8 cellular contexts compared by ENCODE assay signal in genomic region chr12:110047297-110047940, GRCh38. TPM values are rescaled to one million over a fixed set of nuclear protein-coding genes. Genes with fewer than 3 reads are reported as not detected.
A peak's percentile ranks its signal among the peaks of the same experiment; 100 is the strongest.
DNase-seq lines count a peak whose midpoint lies in the region; ATAC-seq and TF ChIP-seq lines count a peak whose summit lies in the region.

No MANE protein-coding gene starts in this region.

- intact Hi-C loops in left ventricle myocardium inferior (cut with micrococcal nuclease), result no loop called here

- DNase-seq in left ventricle myocardium inferior (no peak), EL (no peak), NCI-H2171 (lab: John Stamatoyannopoulos, UW) (no peak), NCI-H748 (lab: John Stamatoyannopoulos, UW; ENCODE audit: unreplicated experiment) (no peak)

- no peaks in the 10 kb centered on the region for H3K9me3 ChIP-seq in left ventricle myocardium inferior (replicated peaks)
- no peaks in the 10 kb centered on the region for H3K9me3 ChIP-seq in skeletal muscle satellite cell (replicated peaks; ENCODE audit: low read length)

- H3K36me3 ChIP-seq in left ventricle myocardium inferior, result peaks cover 6% of the 10 kb centered on the region
- peaks cover 2% of the 10 kb centered on the region for H3K36me3 ChIP-seq in skeletal muscle satellite cell (ENCODE audit: insufficient read depth, low read length)

- no peaks in the 10 kb centered on the region for H3K27me3 ChIP-seq in left ventricle myocardium inferior (ENCODE audit: low read depth)
- no peaks in the 10 kb centered on the region for H3K27me3 ChIP-seq in skeletal muscle satellite cell (ENCODE audit: control insufficient read depth, insufficient read depth, low read length)

- H3K27ac ChIP-seq in VCaP (peak overlapping the region; percentile 82), left ventricle myocardium inferior (replicated peaks) (peak overlapping the region; percentile 83)

- peak overlapping the region; percentile 85 for H3K9ac ChIP-seq in skeletal muscle satellite cell (ENCODE audit: low read depth, low read length)

- H3K4me3 ChIP-seq in GM12875 (ENCODE audit: low read depth, low read length) (peak overlapping the region; percentile 93), left ventricle myocardium inferior (peak overlapping the region; percentile 84), skeletal muscle satellite cell (ENCODE audit: low read length) (peak overlapping the region; percentile 92)

- no peak for TF ChIP-seq CTCF in GM12875 (IDR thresholded peaks at IDR 0.05; ENCODE audit: borderline replicate concordance, insufficient read depth, low read depth, low read length)
- TF ChIP-seq CTCF in VCaP (conservative IDR thresholded peaks at IDR 0.05), result no peak
- no peak for TF ChIP-seq CTCF in left ventricle myocardium inferior (IDR thresholded peaks at IDR 0.05; ENCODE audit: borderline replicate concordance)

- no peak for ATAC-seq in GM19467 (IDR thresholded peaks at IDR 0.05; ENCODE audit: unreplicated experiment)

- peaks cover 40% of the 10 kb centered on the region for H3K4me1 ChIP-seq in left ventricle myocardium inferior
- peaks cover 17% of the 10 kb centered on the region for H3K4me1 ChIP-seq in skeletal muscle satellite cell (ENCODE audit: control insufficient read depth, insufficient read depth, low read length)

- peak overlapping the region; percentile 84 for H3K4me2 ChIP-seq in skeletal muscle satellite cell (ENCODE audit: low read length)

RNA-seq across cellular contexts. Expression of gene C12orf76, which starts 0.9 kb away (rescaled TPM):
- total RNA-seq in left ventricle myocardium inferior, result 5.4 TPM
- total RNA-seq in skeletal muscle satellite cell (2012; rRNA removed), result 7.4 and 7.6 TPM in 2 replicates

RNA-seq across cellular contexts. Expression of gene ANKRD13A, which starts 48.2 kb away (rescaled TPM):
- total RNA-seq in left ventricle myocardium inferior, result 20.0 TPM
- total RNA-seq in skeletal muscle satellite cell (2012; rRNA removed), result 31.7 and 58.1 TPM in 2 replicates

RNA-seq across cellular contexts. Expression of gene GIT2, which starts 51.3 kb away (rescaled TPM):
- 50.5 TPM for total RNA-seq in left ventricle myocardium inferior
- total RNA-seq in skeletal muscle satellite cell (2012; rRNA removed), result 26.1 and 35.6 TPM in 2 replicates
